8 cellular contexts compared by ENCODE assay signal in the genomic region with DNA sequence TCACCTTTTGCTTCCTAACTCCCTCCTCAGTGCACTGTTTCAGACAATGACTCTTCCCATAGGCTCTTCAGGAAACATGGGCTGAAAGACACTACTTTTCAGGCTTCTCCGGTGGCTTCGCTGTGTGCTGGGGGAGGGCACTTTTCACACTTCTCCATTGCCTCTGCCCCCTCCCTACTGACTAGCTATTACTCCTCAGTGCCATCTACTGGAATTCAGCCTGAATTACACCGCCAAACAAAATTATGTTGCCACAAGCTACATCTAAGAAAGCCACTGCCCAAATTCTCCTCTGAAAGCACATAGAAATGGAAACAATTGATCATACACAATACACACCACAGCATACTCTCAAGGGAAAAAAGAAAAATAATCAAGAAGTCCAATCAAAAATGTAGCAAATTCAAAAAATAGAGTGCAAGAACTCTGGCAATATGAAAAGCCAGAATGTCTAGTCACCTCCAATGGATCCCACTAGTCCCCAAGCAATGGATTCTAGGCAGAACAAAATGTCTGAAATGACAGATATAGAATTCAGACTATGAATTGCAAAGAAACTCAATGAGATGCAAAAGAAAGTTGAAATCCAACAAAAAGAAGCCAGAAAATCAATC.
DNase-seq lines count a peak whose midpoint lies in the region; ATAC-seq and TF ChIP-seq lines count a peak whose summit lies in the region.

No MANE protein-coding gene starts in this region.

- no peak for DNase-seq in GM06990 (ENCODE audit: extremely low read depth, insufficient read length)
- DNase-seq in RWPE2 (ENCODE audit: low spot score): no peak
- DNase-seq in kidney glomerular epithelial cell (lab: John Stamatoyannopoulos, UW): peak; percentile 4
- no peak for DNase-seq in cortex of kidney (lab: John Stamatoyannopoulos, UW)

- no peaks in the 10 kb centered on the region for H3K36me3 ChIP-seq in GM06990 (ENCODE audit: control insufficient read depth, insufficient read depth, low read length)
- no peaks in the 10 kb centered on the region for H3K36me3 ChIP-seq in RWPE2 (ENCODE audit: low read depth)

- ATAC-seq in HG02759 (IDR thresholded peaks at IDR 0.05; ENCODE audit: unreplicated experiment) (peak; percentile 52), RWPE2 (ENCODE audit: low read depth) (no peak), HG03521 (IDR thresholded peaks at IDR 0.05; ENCODE audit: unreplicated experiment) (no peak), GM19463 (IDR thresholded peaks at IDR 0.05; ENCODE audit: unreplicated experiment) (no peak), HG02623 (IDR thresholded peaks at IDR 0.05; ENCODE audit: unreplicated experiment) (no peak)

- TF ChIP-seq CTCF in GM06990 (IDR thresholded peaks at IDR 0.05; ENCODE audit: insufficient read depth, low read length, poor library complexity, severe bottlenecking) (peak; percentile 73), RWPE2 (IDR thresholded peaks at IDR 0.05; ENCODE audit: poor library complexity, severe bottlenecking) (peak; percentile 59)

- no peaks in the 10 kb centered on the region for H3K4me1 ChIP-seq in RWPE2 (ENCODE audit: insufficient read depth, poor library complexity, severe bottlenecking)

- H3K4me3 ChIP-seq in GM06990 (replicated peaks; ENCODE audit: low read depth, low read length): no peak overlapping the region
- H3K4me3 ChIP-seq in RWPE2 (ENCODE audit: severe bottlenecking): no peak overlapping the region

- no peaks in the 10 kb centered on the region for H3K9me3 ChIP-seq in RWPE2 (ENCODE audit: severe bottlenecking)

- H3K27ac ChIP-seq in RWPE2 (ENCODE audit: poor library complexity, severe bottlenecking): no peak overlapping the region

- H3K27me3 ChIP-seq in GM06990 (replicated peaks; ENCODE audit: control insufficient read depth, insufficient read depth, low read length): no peaks in the 10 kb centered on the region
- H3K27me3 ChIP-seq in RWPE2 (ENCODE audit: insufficient read depth, poor library complexity, severe bottlenecking): no peaks in the 10 kb centered on the region
